12 cellular contexts compared by ENCODE assay signal in the genomic region with DNA sequence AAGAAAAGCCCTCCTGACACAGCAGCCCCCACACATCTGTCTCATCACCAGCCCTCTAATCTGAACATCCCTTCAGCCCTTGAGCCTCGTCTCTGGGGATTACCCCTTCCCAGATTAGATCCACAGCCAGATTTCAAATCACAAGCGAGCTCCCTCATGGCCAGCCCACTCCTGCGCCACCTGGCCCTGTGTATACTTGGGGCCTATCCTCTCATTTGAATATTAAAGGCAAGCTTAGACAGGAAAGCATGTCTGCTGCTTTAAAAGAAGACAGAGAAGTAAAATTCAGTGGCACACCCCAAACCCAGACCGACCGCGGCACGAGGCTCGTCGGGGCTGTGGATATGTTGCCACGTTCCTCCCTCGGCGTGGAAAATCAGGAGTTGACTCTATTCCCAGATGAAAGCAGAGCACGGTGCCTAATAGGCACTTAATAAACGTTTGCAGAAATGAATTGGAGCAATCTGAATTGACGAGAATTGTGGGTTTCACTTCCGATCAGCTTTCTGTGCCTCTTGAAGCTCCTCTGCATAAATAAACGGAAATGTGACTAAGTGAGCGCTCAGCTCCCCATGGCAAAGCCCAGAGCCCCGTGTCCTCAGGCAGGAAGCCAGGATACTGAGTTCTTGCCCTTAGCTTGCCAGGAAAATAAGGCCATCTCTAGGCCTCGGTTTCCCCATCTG.
DNase-seq lines count a peak whose midpoint lies in the region; ATAC-seq and TF ChIP-seq lines count a peak whose summit lies in the region.
"Had no signal": no experiment of that assay in that cellular context is flagged by ENCODE, and none has a peak within 500 bp of the region (broad histone marks: within the 10 kb centered on the region; RNA-seq: fewer than 3 reads in every experiment).

No MANE protein-coding gene starts in this region.

- no peaks in the 10 kb centered on the region for H3K27me3 ChIP-seq in right atrium auricular region
- H3K27me3 ChIP-seq in left ventricle myocardium inferior (ENCODE audit: low read depth), result no peaks in the 10 kb centered on the region
- H3K27me3 ChIP-seq: uterus had no signal

- H3K9me3 ChIP-seq in right atrium auricular region (no peaks in the 10 kb centered on the region), left ventricle myocardium inferior (replicated peaks) (no peaks in the 10 kb centered on the region)
- H3K9me3 ChIP-seq: uterus had no signal

- no peak for TF ChIP-seq CTCF in WTC11 (IDR thresholded peaks at IDR 0.05)
- no peak for TF ChIP-seq CTCF in nephron progenitor cell (IDR thresholded peaks at IDR 0.05)
- TF ChIP-seq CTCF in right atrium auricular region (IDR thresholded peaks at IDR 0.05), result no peak
- no peak for TF ChIP-seq CTCF in left ventricle myocardium inferior (IDR thresholded peaks at IDR 0.05; ENCODE audit: borderline replicate concordance)

- no peaks in the 10 kb centered on the region for H3K4me1 ChIP-seq in right atrium auricular region
- no peaks in the 10 kb centered on the region for H3K4me1 ChIP-seq in left ventricle myocardium inferior
- H3K4me1 ChIP-seq: uterus had no signal

- peak; percentile 22 for ATAC-seq in WTC11

- no peak overlapping the region for H3K27ac ChIP-seq in right atrium auricular region
- no peak overlapping the region for H3K27ac ChIP-seq in left ventricle myocardium inferior (replicated peaks)
- H3K27ac ChIP-seq: uterus had no signal

- H3K4me3 ChIP-seq in right atrium auricular region (no peak overlapping the region), left ventricle myocardium inferior (no peak overlapping the region)
- H3K4me3 ChIP-seq: uterus had no signal

- POLR2A ChIA-PET in WTC11 (lab: Charles Lee), result no interaction called here

- peaks cover 9% of the 10 kb centered on the region for H3K36me3 Mint-ChIP-seq in WTC11
- H3K36me3 Mint-ChIP-seq in nephron progenitor cell (ENCODE audit: low read depth), result peaks cover 81% of the 10 kb centered on the region

- H3K4me3 Mint-ChIP-seq in WTC11, result no peak overlapping the region
- no peak overlapping the region for H3K4me3 Mint-ChIP-seq in nephron progenitor cell

- peaks cover 18% of the 10 kb centered on the region for H3K4me1 Mint-ChIP-seq in WTC11
- H3K4me1 Mint-ChIP-seq in nephron progenitor cell, result peaks cover 38% of the 10 kb centered on the region

- H3K27me3 Mint-ChIP-seq in WTC11 (ENCODE audit: low read depth), result no peaks in the 10 kb centered on the region
- H3K27me3 Mint-ChIP-seq in nephron progenitor cell (ENCODE audit: low read depth, poor library complexity), result peaks cover 3% of the 10 kb centered on the region

- H3K27ac Mint-ChIP-seq in WTC11, result peak overlapping the region; percentile 92
- H3K27ac Mint-ChIP-seq in nephron progenitor cell, result peak overlapping the region; percentile 96

- H3K9me3 Mint-ChIP-seq in WTC11, result peaks cover 10% of the 10 kb centered on the region
- no peaks in the 10 kb centered on the region for H3K9me3 Mint-ChIP-seq in nephron progenitor cell

- H3K36me3 ChIP-seq in right atrium auricular region (no peaks in the 10 kb centered on the region), left ventricle myocardium inferior (peaks cover 4% of the 10 kb centered on the region)
- H3K36me3 ChIP-seq: uterus had no signal

- CTCF ChIA-PET in WTC11 (lab: Charles Lee), result interaction anchor here (1.3 to 2.7 kb wide), 4 partner anchors 13 to 394 kb away, joined by 3 to 18 read pairs (median 6); no protein-coding TSS in a partner anchor

- DNase-seq in ELR (ENCODE audit: low read depth), result peak; percentile 79
- DNase-seq in LHCN-M2 (ENCODE audit: low read depth), result peak; percentile 50
- no peak for DNase-seq in WTC11 (ENCODE audit: low spot score)
- DNase-seq in nephron progenitor cell, result no peak
- no peak for DNase-seq in right atrium auricular region (ENCODE audit: low spot score)
- no peak for DNase-seq in posterior vena cava (ENCODE audit: low spot score)
- DNase-seq in left ventricle myocardium inferior, result no peak
- no peak for DNase-seq in dedifferentiated amniotic fluid mesenchymal stem cell (ENCODE audit: extremely low spot score)
- DNase-seq: activated T-cell treated with anti-CD3 and anti-CD28 coated beads, Interleukin-2, amount 50 U/mL, for 1 hour; DMS153; NCI-H2029 treated with DMSO at 0.1 percent for 48 hours; uterus had no signal

- intact Hi-C loops in posterior vena cava (cut with DNase I), result no loop called here
- intact Hi-C loops in left ventricle myocardium inferior (cut with micrococcal nuclease), result no loop called here

TF ChIP-seq in WTC11, 78 proteins besides CTCF, POLR2A, EP300 and RAD21:
- TF ChIP-seq ZNF263 (CRISPR knock-in tag; IDR thresholded peaks at IDR 0.05; ENCODE audit: low read depth), result no peak
- TF ChIP-seq, protein P1, sequence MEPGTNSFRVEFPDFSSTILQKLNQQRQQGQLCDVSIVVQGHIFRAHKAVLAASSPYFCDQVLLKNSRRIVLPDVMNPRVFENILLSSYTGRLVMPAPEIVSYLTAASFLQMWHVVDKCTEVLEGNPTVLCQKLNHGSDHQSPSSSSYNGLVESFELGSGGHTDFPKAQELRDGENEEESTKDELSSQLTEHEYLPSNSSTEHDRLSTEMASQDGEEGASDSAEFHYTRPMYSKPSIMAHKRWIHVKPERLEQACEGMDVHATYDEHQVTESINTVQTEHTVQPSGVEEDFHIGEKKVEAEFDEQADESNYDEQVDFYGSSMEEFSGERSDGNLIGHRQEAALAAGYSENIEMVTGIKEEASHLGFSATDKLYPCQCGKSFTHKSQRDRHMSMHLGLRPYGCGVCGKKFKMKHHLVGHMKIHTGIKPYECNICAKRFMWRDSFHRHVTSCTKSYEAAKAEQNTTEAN (CRISPR knock-in tag; IDR thresholded peaks at IDR 0.05), result no peak

Comparison
In these comparisons a context has a peak if more than half of its experiments do, and no peak if none do; other contexts are left out.
1. DNase-seq: peak in ELR (single experiment) and LHCN-M2 (single experiment); none in WTC11 (single experiment), nephron progenitor cell (single experiment), right atrium auricular region (single experiment), posterior vena cava (single experiment), left ventricle myocardium inferior (single experiment) and dedifferentiated amniotic fluid mesenchymal stem cell (single experiment).